In the genomic region with DNA sequence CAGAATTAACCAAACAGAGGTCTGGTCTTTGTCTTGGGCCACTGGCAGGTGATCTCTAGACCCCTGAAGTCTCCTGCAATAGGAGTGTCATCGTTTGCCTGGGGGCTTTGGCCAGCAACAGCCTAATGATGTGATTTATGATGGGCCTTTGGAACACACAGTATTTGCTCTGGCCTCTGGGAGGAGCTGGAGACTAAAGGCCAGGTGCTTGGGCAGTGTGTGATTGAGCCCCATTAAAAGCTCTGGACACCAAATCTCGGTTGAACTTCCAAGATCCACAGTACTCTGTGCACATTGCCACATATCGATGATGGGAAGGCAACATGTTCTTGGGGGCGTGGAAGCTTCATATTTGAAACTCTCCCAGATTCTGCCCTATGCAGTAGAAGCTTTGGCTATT, we compare ENCODE assay signal across 8 cellular contexts. TPM values are rescaled to one million over a fixed set of nuclear protein-coding genes. Genes with fewer than 3 reads are reported as not detected.
A peak's percentile ranks its signal among the peaks of the same experiment; 100 is the strongest.
DNase-seq lines count a peak whose midpoint lies in the region; ATAC-seq and TF ChIP-seq lines count a peak whose summit lies in the region.

No MANE protein-coding gene starts in this region.

- no peak overlapping the region for H3K4me3 ChIP-seq in Karpas-422 (ENCODE audit: low read length)
- H3K4me3 ChIP-seq in mammary epithelial cell (replicated peaks in 1 of 3; ENCODE audit: insufficient read depth in 1 of 3, low read depth in 2 of 3, low read length in 3 of 3): no peak overlapping the region
- H3K4me3 ChIP-seq in mucosa of descending colon: no peak overlapping the region

- H3K9me2 ChIP-seq in Karpas-422 (replicated peaks; ENCODE audit: insufficient read depth, low read length): no peaks in the 10 kb centered on the region

- H3K4me1 ChIP-seq in Karpas-422 (ENCODE audit: low read length) (no peaks in the 10 kb centered on the region), mammary epithelial cell (ENCODE audit: insufficient read depth, low read length) (no peaks in the 10 kb centered on the region), mucosa of descending colon (ENCODE audit: low read depth) (no peaks in the 10 kb centered on the region)

- H3K79me2 ChIP-seq in Karpas-422 (ENCODE audit: low read length) (no peaks in the 10 kb centered on the region), mammary epithelial cell (ENCODE audit: insufficient read depth, low read length) (no peaks in the 10 kb centered on the region)

- in situ Hi-C loops in mammary epithelial cell (cut with MboI; ENCODE audit: low sequenced_read_pairs in 2 of 2): no loop called here

- peak; percentile 62 for DNase-seq in Karpas-422
- peak; percentile 28 for DNase-seq in mammary epithelial cell
- no peak for DNase-seq in mucosa of descending colon
- DNase-seq in NCI-H2107 treated with DMSO at 0.1 percent for 48 hours (lab: John Stamatoyannopoulos, UW; ENCODE audit: unreplicated experiment): no peak
- no peak for DNase-seq in foreskin melanocyte
- no peak for DNase-seq in NOMO-1 treated with dmso at 0.1 percent for 144 hours (lab: John Stamatoyannopoulos, UW; ENCODE audit: unreplicated experiment)
- DNase-seq in DMS79 (lab: John Stamatoyannopoulos, UW): no peak

- H3K9ac ChIP-seq in Karpas-422 (ENCODE audit: low read length): no peak overlapping the region
- no peak overlapping the region for H3K9ac ChIP-seq in mammary epithelial cell (ENCODE audit: insufficient read depth, low read length)

- H2AFZ ChIP-seq in Karpas-422 (ENCODE audit: low read length): no peak overlapping the region
- H2AFZ ChIP-seq in mammary epithelial cell (ENCODE audit: low read depth, low read length): no peak overlapping the region

- CTCF ChIA-PET in mammary epithelial cell (lab: Charles Lee; ENCODE audit: low non-redundant PET): interaction anchor here (0.5 to 0.9 kb wide), 5 partner anchors 41 to 506 kb away, joined by 3 to 8 read pairs (median 3); no protein-coding TSS in a partner anchor

- dilution Hi-C loops in mammary epithelial cell (cut with HindIII; ENCODE audit: low sequenced_read_pairs): no loop called here

- H3K27ac ChIP-seq in C4-2B: no peak overlapping the region
- H3K27ac ChIP-seq in Karpas-422 (ENCODE audit: low read length): no peak overlapping the region
- no peak overlapping the region for H3K27ac ChIP-seq in mammary epithelial cell (ENCODE audit: insufficient read depth, low read depth, low read length)

- H3K36me3 ChIP-seq in Karpas-422 (ENCODE audit: insufficient read depth, low read length): no peaks in the 10 kb centered on the region
- H3K36me3 ChIP-seq in mammary epithelial cell (ENCODE audit: insufficient read depth, low read length): no peaks in the 10 kb centered on the region
- H3K36me3 ChIP-seq in mucosa of descending colon (ENCODE audit: low read depth): no peaks in the 10 kb centered on the region

- H3K9me3 ChIP-seq in Karpas-422 (ENCODE audit: low read length): no peaks in the 10 kb centered on the region
- no peaks in the 10 kb centered on the region for H3K9me3 ChIP-seq in mammary epithelial cell (replicated peaks; ENCODE audit: insufficient read depth, low read length)
- no peaks in the 10 kb centered on the region for H3K9me3 ChIP-seq in mucosa of descending colon

- H3K27me3 ChIP-seq in Karpas-422 (ENCODE audit: low read length) (no peaks in the 10 kb centered on the region), mammary epithelial cell (ENCODE audit: insufficient read depth, low read length) (no peaks in the 10 kb centered on the region)

- ATAC-seq in mucosa of descending colon: peak; percentile 11

- intact Hi-C loops in mammary epithelial cell (cut with micrococcal nuclease): loop anchor here (1.0 to 5.0 kb wide), 6 partner anchors 70 to 509 kb away; no protein-coding TSS in a partner anchor
- intact Hi-C loops in mucosa of descending colon (cut with DNase I, micrococcal nuclease): no loop called here

- TF ChIP-seq CTCF in C4-2B (conservative IDR thresholded peaks at IDR 0.05): peak; percentile 43
- peak; percentile 35 to 73 for TF ChIP-seq CTCF in mammary epithelial cell (conservative IDR thresholded peaks at IDR 0.05 in 1 of 2, IDR thresholded peaks at IDR 0.05 in 1 of 2; ENCODE audit: extremely low read depth in 1 of 2, insufficient read depth in 1 of 2, low read depth in 1 of 2, low read length in 2 of 2)
- TF ChIP-seq CTCF in mucosa of descending colon (IDR thresholded peaks at IDR 0.05): no peak

- H4K20me1 ChIP-seq in Karpas-422 (ENCODE audit: insufficient read depth, low read depth, low read length) (no peaks in the 10 kb centered on the region), mammary epithelial cell (ENCODE audit: insufficient read depth, low read length) (no peaks in the 10 kb centered on the region)

- BruUV-seq in mammary epithelial cell (replicated peaks; lab: Mats Ljungman, UMichigan): no TSS peak

- WGBS in mammary epithelial cell (ENCODE audit: low coverage, missing lambda C conversion rate): 74% methylated on average over 4 of the region's 4 CpGs

- H3K4me2 ChIP-seq in Karpas-422 (ENCODE audit: low read depth, low read length, poor library complexity, severe bottlenecking): no peak overlapping the region
- H3K4me2 ChIP-seq in mammary epithelial cell (ENCODE audit: insufficient read depth, low read depth, low read length): no peak overlapping the region

RNA-seq across cellular contexts. Expression of a gene that starts 32.0 kb away (rescaled TPM):
- not detected in 2 replicates for total RNA-seq in Karpas-422 (2014; rRNA removed; shearing (Covaris generic); ENCODE audit: low replicate concordance)
- total RNA-seq in mammary epithelial cell: 1 to 10 TPM; 1.3 to 1.5 TPM
- 1.1 TPM for polyA plus RNA-seq in mammary epithelial cell
- not detected for polyA minus RNA-seq in mammary epithelial cell
- 1 to 10 TPM; 2.2 to 6.9 (median 3.9) TPM for total RNA-seq in mucosa of descending colon

Comparison
In these comparisons a context has a peak if more than half of its experiments do, and no peak if none do; other contexts are left out.
1. DNase-seq: peak in Karpas-422 (single experiment) and mammary epithelial cell (single experiment); none in mucosa of descending colon (0 of 3), NCI-H2107 treated with DMSO at 0.1 percent for 48 hours (single experiment), foreskin melanocyte (single experiment), NOMO-1 treated with dmso at 0.1 percent for 144 hours (single experiment) and DMS79 (single experiment).